Comparison of ENCODE assay signal across 21 cellular contexts in the genomic region with DNA sequence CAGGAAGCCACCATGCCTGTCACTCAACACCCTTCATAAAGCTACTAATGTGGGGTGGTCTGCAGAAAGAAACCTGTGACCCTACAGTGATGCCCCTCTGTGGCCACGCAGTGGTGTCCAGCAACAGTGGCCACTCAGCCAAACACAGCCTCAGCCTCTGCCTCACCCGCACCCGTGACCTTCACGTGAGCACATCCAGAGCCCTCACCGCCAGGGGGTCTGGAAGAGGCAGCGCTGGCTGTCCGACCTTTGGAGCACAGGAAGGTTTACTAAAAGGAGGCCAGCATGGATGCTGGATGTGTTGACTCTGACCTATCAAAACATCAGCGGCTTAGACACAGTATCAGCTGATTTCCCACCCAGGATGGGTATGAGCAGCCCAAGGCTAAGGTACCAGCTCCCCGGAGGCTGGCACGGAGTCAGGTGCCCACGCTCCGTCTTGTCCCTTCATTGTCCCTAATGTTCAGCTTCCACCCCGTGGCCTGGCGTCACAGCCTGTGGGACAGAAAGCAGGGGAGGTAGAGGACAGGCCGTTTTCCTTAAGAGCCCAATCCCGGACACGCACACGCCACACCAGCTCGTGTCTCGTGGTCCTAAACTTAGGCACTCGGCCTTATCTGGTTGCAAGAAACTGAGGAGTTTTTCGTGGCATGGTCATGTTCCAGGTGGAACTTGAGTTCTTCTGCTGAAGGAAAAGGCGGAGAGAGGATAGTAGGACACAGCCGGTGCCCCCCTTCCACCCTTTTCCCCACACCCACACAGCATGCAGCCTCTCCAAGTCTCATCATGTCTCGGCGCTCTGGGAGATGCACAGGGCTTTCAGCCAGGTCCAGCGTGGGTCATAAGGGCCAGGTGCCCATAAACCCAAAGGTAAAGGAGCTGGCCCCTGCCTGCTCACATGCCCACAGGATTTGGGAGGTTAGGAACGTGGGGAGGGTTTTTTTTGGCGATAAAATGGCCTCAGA. TPM values are rescaled to one million over a fixed set of nuclear protein-coding genes. Genes with fewer than 3 reads are reported as not detected.
DNase-seq lines count a peak whose midpoint lies in the region; ATAC-seq, FAIRE-seq and TF ChIP-seq lines count a peak whose summit lies in the region.
"Had no signal": no experiment of that assay in that cellular context is flagged by ENCODE, and none has a peak within 500 bp of the region (broad histone marks: within the 10 kb centered on the region; RNA-seq: fewer than 3 reads in every experiment).

No MANE protein-coding gene starts in this region.

- no peak overlapping the region for H3K4me3 ChIP-seq in left ventricle myocardium inferior
- no peak overlapping the region for H3K4me3 ChIP-seq in kidney (ENCODE audit: low read length in 2 of 2)
- H3K4me3 ChIP-seq: Peyer's patch, SK-N-MC had no signal

- H3K27ac ChIP-seq in left ventricle myocardium inferior (replicated peaks) (no peak overlapping the region), kidney (ENCODE audit: low read depth in 2 of 2, low read length in 2 of 2) (no peak overlapping the region)
- H3K27ac ChIP-seq: HL-60, Peyer's patch, SK-N-MC had no signal

- H3K4me3 Mint-ChIP-seq in stimulated activated effector memory CD8-positive, alpha-beta T cell treated with anti-CD3 and anti-CD28 coated beads, Interleukin-12 subunit alpha, Interleukin-12 subunit beta, amount 100 ng/mL, for 72 hours, result no peak overlapping the region
- H3K4me3 Mint-ChIP-seq: CD4-positive, CD25-positive, alpha-beta regulatory T cell had no signal

- intact Hi-C loops in cardiac septum (cut with DNase I) (no loop called here), left ventricle myocardium inferior (cut with micrococcal nuclease) (no loop called here), kidney (cut with DNase I) (no loop called here)

- H3K27ac Mint-ChIP-seq in stimulated activated effector memory CD8-positive, alpha-beta T cell treated with anti-CD3 and anti-CD28 coated beads, Interleukin-12 subunit alpha, Interleukin-12 subunit beta, amount 100 ng/mL, for 72 hours, result peak overlapping the region; percentile 12

- TF ChIP-seq CTCF in left ventricle myocardium inferior (IDR thresholded peaks at IDR 0.05; ENCODE audit: borderline replicate concordance), result no peak
- no peak for TF ChIP-seq CTCF in kidney (IDR thresholded peaks at IDR 0.05; ENCODE audit: borderline replicate concordance, extremely low read depth, insufficient read depth)

- H3K9me3 ChIP-seq in left ventricle myocardium inferior (replicated peaks) (no peaks in the 10 kb centered on the region), kidney (ENCODE audit: control insufficient read depth in 1 of 2, low read length in 2 of 2) (no peaks in the 10 kb centered on the region)
- H3K9me3 ChIP-seq: Caco-2, Peyer's patch had no signal

- H3K4me1 ChIP-seq in left ventricle myocardium inferior (peaks cover 14% of the 10 kb centered on the region), kidney (ENCODE audit: control insufficient read depth in 1 of 2, insufficient read depth in 1 of 2, low read depth in 1 of 2, low read length in 2 of 2) (no peaks in the 10 kb centered on the region)
- H3K4me1 ChIP-seq: Caco-2, Peyer's patch had no signal

- H3K27me3 ChIP-seq in left ventricle myocardium inferior (ENCODE audit: low read depth), result no peaks in the 10 kb centered on the region
- H3K27me3 ChIP-seq: Peyer's patch had no signal

- H3K9me3 Mint-ChIP-seq in stimulated activated effector memory CD8-positive, alpha-beta T cell treated with anti-CD3 and anti-CD28 coated beads, Interleukin-12 subunit alpha, Interleukin-12 subunit beta, amount 100 ng/mL, for 72 hours, result no peaks in the 10 kb centered on the region
- H3K9me3 Mint-ChIP-seq: CD4-positive, CD25-positive, alpha-beta regulatory T cell had no signal

- peaks cover 100% of the 10 kb centered on the region for H3K36me3 Mint-ChIP-seq in stimulated activated effector memory CD8-positive, alpha-beta T cell treated with anti-CD3 and anti-CD28 coated beads, Interleukin-12 subunit alpha, Interleukin-12 subunit beta, amount 100 ng/mL, for 72 hours

- no peak for FAIRE-seq in kidney (lab: Jason Lieb, UNC)
- FAIRE-seq: G401.6, GM19239 had no signal

- no peaks in the 10 kb centered on the region for H3K4me1 Mint-ChIP-seq in stimulated activated effector memory CD8-positive, alpha-beta T cell treated with anti-CD3 and anti-CD28 coated beads, Interleukin-12 subunit alpha, Interleukin-12 subunit beta, amount 100 ng/mL, for 72 hours

- no peak for ATAC-seq in stimulated activated effector memory CD8-positive, alpha-beta T cell treated with anti-CD3 and anti-CD28 coated beads, Interleukin-12 subunit alpha, Interleukin-12 subunit beta, amount 100 ng/mL, for 72 hours

- H3K36me3 ChIP-seq in left ventricle myocardium inferior (peaks cover 98% of the 10 kb centered on the region), kidney (ENCODE audit: control insufficient read depth in 1 of 2, insufficient read depth in 2 of 2, low read length in 2 of 2) (peaks cover 63 to 78% of the 10 kb centered on the region in 2 donors)

- DNase-seq in cardiac septum (ENCODE audit: low spot score) (peak; percentile 44), left ventricle myocardium inferior (no peak), kidney (peak; percentile 68), NCI-H526 treated with DMSO at 0.1 percent for 48 hours (lab: John Stamatoyannopoulos, UW) (no peak), NCI-H510A treated with DMSO at 0.1 percent for 48 hours (lab: John Stamatoyannopoulos, UW) (no peak), AG20443 (ENCODE audit: low spot score) (no peak)
- no peak for DNase-seq in stimulated activated effector memory CD8-positive, alpha-beta T cell treated with anti-CD3 and anti-CD28 coated beads, Interleukin-12 subunit alpha, Interleukin-12 subunit beta, amount 100 ng/mL, for 72 hours (ENCODE audit: low spot score in 2 of 2)
- DNase-seq: CD4-positive, CD25-positive, alpha-beta regulatory T cell; GOT3; IMR-90; NCI-H1048; NCI-H1436 treated with DMSO at 0.1 percent for 48 hours; NCI-H2029; NCI-H2171 had no signal

- no peak overlapping the region for H3K9ac ChIP-seq in kidney (ENCODE audit: low read length in 2 of 2)

TF ChIP-seq in PFSK-1, 5 proteins besides CTCF, POLR2A, EP300 and RAD21:
- TF ChIP-seq POLR2AphosphoS5 (IDR thresholded peaks at IDR 0.05; ENCODE audit: low read depth, low read length) (0 out of 2 replicates have a peak, but pooled peaks have one; percentile 6), SIN3A (IDR thresholded peaks at IDR 0.05; ENCODE audit: borderline replicate concordance, insufficient read depth, low read length) (no peak)

RNA-seq across cellular contexts. Expression of gene ENDOV, which starts 49.7 kb away (rescaled TPM):
- 12.8 TPM for total RNA-seq in cardiac septum
- total RNA-seq in left ventricle myocardium inferior, result 11.3 TPM
- polyA plus RNA-seq in PFSK-1 (2012; ENCODE audit: insufficient read length, low read depth), result 53.8 TPM
- total RNA-seq in kidney, result 28.0 TPM
- polyA plus RNA-seq in kidney (ENCODE audit: insufficient read depth, low read depth, low replicate concordance), result 20.3 TPM

Comparison
In these comparisons a context has a peak if more than half of its experiments do, and no peak if none do; other contexts are left out.
1. DNase-seq: peak in cardiac septum (single experiment) and kidney (single experiment); none in left ventricle myocardium inferior (single experiment), stimulated activated effector memory CD8-positive, alpha-beta T cell treated with anti-CD3 and anti-CD28 coated beads, Interleukin-12 subunit alpha, Interleukin-12 subunit beta, amount 100 ng/mL, for 72 hours (0 of 2), NCI-H526 treated with DMSO at 0.1 percent for 48 hours (single experiment), NCI-H510A treated with DMSO at 0.1 percent for 48 hours (single experiment) and AG20443 (single experiment).